9 cellular contexts compared by ENCODE assay signal in the genomic region with DNA sequence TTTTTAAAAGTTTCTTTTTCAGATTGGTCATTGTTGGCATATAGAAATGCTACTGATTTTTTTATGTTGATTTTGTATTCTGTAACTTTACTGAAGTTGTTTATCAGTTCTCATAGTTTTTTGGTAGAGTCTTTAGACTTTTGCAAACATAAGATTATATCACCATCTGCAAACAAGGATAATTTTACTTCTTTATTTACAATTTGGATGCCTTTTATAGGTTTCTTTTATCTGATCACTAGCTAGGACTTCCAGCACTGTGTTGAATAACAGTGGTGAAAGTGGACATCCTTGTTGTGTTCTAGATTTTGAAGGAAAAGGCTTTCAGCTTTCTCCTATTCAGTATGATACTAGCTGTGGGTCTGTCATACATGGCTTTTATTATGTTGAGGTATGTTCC.
"Had no signal": no experiment of that assay in that cellular context is flagged by ENCODE, and none has a peak within 500 bp of the region (broad histone marks: within the 10 kb centered on the region; RNA-seq: fewer than 3 reads in every experiment).

No MANE protein-coding gene starts in this region.

- H3K27ac ChIP-seq: HL-60, KMS-11 had no signal

- DNase-seq: H7, HFFc6, KBM-7 had no signal

- ATAC-seq: GM23338, HCT116, HepG2 had no signal

- H3K4me3 ChIP-seq: GM23338, HAP-1 had no signal
